In the genomic region with DNA sequence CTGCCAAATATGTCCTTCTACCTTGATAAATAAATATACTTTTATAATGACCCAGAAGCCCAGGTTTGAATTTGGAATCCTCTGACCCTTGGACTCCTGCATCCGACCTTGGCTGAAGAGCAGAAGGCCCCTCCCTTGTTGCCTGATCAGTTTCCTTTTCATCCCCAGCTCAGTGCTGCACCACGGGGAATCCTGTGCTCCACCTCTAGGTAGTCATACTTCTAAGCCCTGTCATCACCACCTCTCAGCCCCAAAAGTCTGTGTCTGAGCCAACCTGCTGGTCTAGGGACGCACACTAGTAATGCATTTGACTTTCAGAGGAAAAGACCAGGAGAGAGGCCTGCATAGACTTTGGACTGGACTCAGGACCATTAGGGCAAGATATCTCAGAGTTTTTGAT, we compare ENCODE assay signal across 35 cellular contexts.
"Had no signal": no experiment of that assay in that cellular context is flagged by ENCODE, and none has a peak within 500 bp of the region (broad histone marks: within the 10 kb centered on the region; RNA-seq: fewer than 3 reads in every experiment).

No MANE protein-coding gene starts in this region.

- H3K9me3 ChIP-seq: colonic mucosa, gastrocnemius medialis, psoas muscle, sigmoid colon, stomach, thyroid gland, upper lobe of right lung had no signal

- H3K4me2 ChIP-seq: neural progenitor cell had no signal

- H3K9ac ChIP-seq: neural progenitor cell, parathyroid adenoma had no signal

- H3K27ac Mint-ChIP-seq: activated naive CD8-positive, alpha-beta T cell; brain; naive thymus-derived CD8-positive, alpha-beta T cell; neural progenitor cell; stimulated activated memory B cell treated with anti-CD40 and anti-IgM and Interleukin-4, amounts not matched to agents 10 μg/mL and 1 μg/mL and 100 μg/mL, for 72 hours; T-helper 2 cell treated with Interferon-gamma antibody and Interleukin-4, amounts not matched to agents 5 μg/mL and 100 μg/mL, for 36 hours had no signal

- H3K4me1 Mint-ChIP-seq: naive thymus-derived CD8-positive, alpha-beta T cell; stimulated activated memory B cell treated with anti-CD40 and anti-IgM and Interleukin-4, amounts not matched to agents 10 μg/mL and 1 μg/mL and 100 μg/mL, for 72 hours had no signal

- H3K4me1 ChIP-seq: colonic mucosa, gastrocnemius medialis, parathyroid adenoma, psoas muscle, sigmoid colon, stomach, thyroid gland, upper lobe of right lung had no signal

- H3K27me3 ChIP-seq: cardiac muscle cell, colonic mucosa, gastrocnemius medialis, neural progenitor cell, sigmoid colon, stomach, thyroid gland, upper lobe of right lung had no signal

- H3K36me3 Mint-ChIP-seq: activated naive CD8-positive, alpha-beta T cell; brain; naive thymus-derived CD8-positive, alpha-beta T cell; neural progenitor cell; stimulated activated memory B cell treated with anti-CD40 and anti-IgM and Interleukin-4, amounts not matched to agents 10 μg/mL and 1 μg/mL and 100 μg/mL, for 72 hours had no signal

- H3K4me3 Mint-ChIP-seq: activated naive CD8-positive, alpha-beta T cell; brain; naive thymus-derived CD8-positive, alpha-beta T cell; neural progenitor cell; stimulated activated memory B cell treated with anti-CD40 and anti-IgM and Interleukin-4, amounts not matched to agents 10 μg/mL and 1 μg/mL and 100 μg/mL, for 72 hours; T-helper 2 cell treated with Interferon-gamma antibody and Interleukin-4, amounts not matched to agents 5 μg/mL and 100 μg/mL, for 36 hours had no signal

- H2AFZ ChIP-seq: neural progenitor cell, parathyroid adenoma had no signal

- H3K36me3 ChIP-seq: cardiac muscle cell, colonic mucosa, gastrocnemius medialis, neural progenitor cell, sigmoid colon, stomach, thyroid gland, upper lobe of right lung had no signal

- ATAC-seq: activated CD4-positive, CD25-positive, alpha-beta regulatory T cell treated with anti-CD3 and anti-CD28 coated beads, Interleukin-2, amount 50 U/mL, for 24 hours; gastrocnemius medialis; left ventricle myocardium superior; naive thymus-derived CD8-positive, alpha-beta T cell; psoas muscle; stimulated activated memory B cell treated with anti-CD40 and anti-IgM and Interleukin-4, amounts not matched to agents 10 μg/mL and 1 μg/mL and 100 μg/mL, for 72 hours; upper lobe of right lung had no signal

- H3K4me3 ChIP-seq: cardiac muscle cell, colonic mucosa, gastrocnemius medialis, neural progenitor cell, psoas muscle, sigmoid colon, stomach, thyroid gland, upper lobe of right lung had no signal

- H3K79me2 ChIP-seq: parathyroid adenoma had no signal

- H3K27me3 Mint-ChIP-seq: activated naive CD8-positive, alpha-beta T cell; brain; naive thymus-derived CD8-positive, alpha-beta T cell; stimulated activated memory B cell treated with anti-CD40 and anti-IgM and Interleukin-4, amounts not matched to agents 10 μg/mL and 1 μg/mL and 100 μg/mL, for 72 hours had no signal

- H3K27ac ChIP-seq: cardiac muscle cell, colonic mucosa, gastrocnemius medialis, neural progenitor cell, parathyroid adenoma, psoas muscle, sigmoid colon, stomach, thyroid gland, upper lobe of right lung, VCaP had no signal

- DNase-seq: activated CD4-positive, alpha-beta T cell treated with anti-CD3 and anti-CD28 coated beads for 48 hours; activated CD4-positive, alpha-beta T cell treated with anti-CD3 and anti-CD28 coated beads, Interleukin-2, amount 50 U/mL, for 48 hours; activated CD8-positive, alpha-beta memory T cell treated with anti-CD3 and anti-CD28 coated beads for 24 hours; activated effector memory CD4-positive, alpha-beta T cell treated with Interleukin-2 at 50 U/mL for 16 hours; activated naive CD4-positive, alpha-beta T cell treated with Interleukin-2 at 50 U/mL for 16 hours; anterior cingulate cortex; cerebellar nuclear complex; colonic mucosa; effector CD8-positive, alpha-beta T cell; gastrocnemius medialis; hippocampal formation; left ventricle myocardium superior; mammary epithelial cell; midbrain; naive thymus-derived CD8-positive, alpha-beta T cell; occipital lobe; psoas muscle; sigmoid colon; small intestine; stimulated activated CD4-positive, alpha-beta T cell treated with anti-CD3 and anti-CD28 coated beads, Interleukin-1b, Interleukin-23, amount 100 ng/mL, for 48 hours; stimulated activated CD4-positive, alpha-beta T cell treated with anti-CD3 and anti-CD28 coated beads, Interleukin-4, amount 100 ng/mL, for 4 hours; stimulated activated CD8-positive, alpha-beta memory T cell treated with anti-CD3 and anti-CD28 coated beads, Interleukin-4, amount 100 ng/mL, for 48 hours; stomach; T-helper 1 cell; thyroid gland; upper lobe of right lung had no signal

- H3K9me3 Mint-ChIP-seq: brain; neural progenitor cell; stimulated activated memory B cell treated with anti-CD40 and anti-IgM and Interleukin-4, amounts not matched to agents 10 μg/mL and 1 μg/mL and 100 μg/mL, for 72 hours; T-helper 2 cell treated with Interferon-gamma antibody and Interleukin-4, amounts not matched to agents 5 μg/mL and 100 μg/mL, for 36 hours had no signal
